8 cellular contexts compared by ENCODE assay signal in genomic region chr14:73786632-73786941, GRCh38.
A peak's percentile ranks its signal among the peaks of the same experiment; 100 is the strongest.
DNase-seq lines count a peak whose midpoint lies in the region; ATAC-seq and TF ChIP-seq lines count a peak whose summit lies in the region.

No MANE protein-coding gene starts in this region.

- H3K9ac ChIP-seq in neural progenitor cell = no peak overlapping the region

- H3K27ac Mint-ChIP-seq in T-helper 17 cell = peak overlapping the region; percentile 95
- peak overlapping the region; percentile 87 for H3K27ac Mint-ChIP-seq in neural progenitor cell

- H3F3A ChIP-seq in neural progenitor cell (ENCODE audit: low read depth) = peaks cover 42% of the 10 kb centered on the region

- peaks cover 56% of the 10 kb centered on the region for H4K20me1 ChIP-seq in neural progenitor cell (ENCODE audit: low read depth)

- H3K9me3 ChIP-seq in T-helper 17 cell (ENCODE audit: control insufficient read depth, low read length, poor library complexity, severe bottlenecking) (no peaks in the 10 kb centered on the region), neural progenitor cell (ENCODE audit: low read depth) (no peaks in the 10 kb centered on the region)

- peaks cover 60% of the 10 kb centered on the region for H3K4me1 Mint-ChIP-seq in T-helper 17 cell
- H3K4me1 Mint-ChIP-seq in neural progenitor cell = peaks cover 73% of the 10 kb centered on the region

- no peaks in the 10 kb centered on the region for H3K36me3 Mint-ChIP-seq in T-helper 17 cell (ENCODE audit: low read depth)
- no peaks in the 10 kb centered on the region for H3K36me3 Mint-ChIP-seq in neural progenitor cell

- no peak overlapping the region for H3K27ac ChIP-seq in neural progenitor cell

- H3K79me2 ChIP-seq in neural progenitor cell (ENCODE audit: low read depth) = no peaks in the 10 kb centered on the region

- no peaks in the 10 kb centered on the region for H3K27me3 Mint-ChIP-seq in T-helper 17 cell
- H3K27me3 Mint-ChIP-seq in neural progenitor cell (ENCODE audit: insufficient read depth, low read depth) = peaks cover 11% of the 10 kb centered on the region

- H2AFZ ChIP-seq in neural progenitor cell (replicated peaks) = peak overlapping the region; percentile 68

- no peak for ATAC-seq in T-helper 17 cell

- TF ChIP-seq CTCF in HFF-Myc (IDR thresholded peaks at IDR 0.05; ENCODE audit: low read depth, low read length, missing control alignments) (no peak), fibroblast of mammary gland (conservative IDR thresholded peaks at IDR 0.05; ENCODE audit: control insufficient read depth, insufficient read depth, low read depth, low read length) (no peak), neural progenitor cell (IDR thresholded peaks at IDR 0.05) (no peak)

- peak overlapping the region; percentile 89 for H3K4me2 ChIP-seq in neural progenitor cell

- H3K4me3 ChIP-seq in HFF-Myc (replicated peaks; ENCODE audit: low read depth, low read length) = peak overlapping the region; percentile 67
- H3K4me3 ChIP-seq in fibroblast of mammary gland (ENCODE audit: control insufficient read depth, low read depth, low read length) = peak overlapping the region; percentile 66
- peak overlapping the region; percentile 61 for H3K4me3 ChIP-seq in neural progenitor cell

- in situ Hi-C loops in G401 (cut with HindIII; ENCODE audit: low sequenced_read_pairs) = no loop called here

- DNase-seq in G401 (ENCODE audit: low spot score) (peak; percentile 32), HFF-Myc (ENCODE audit: extremely low read depth, low read depth) (no peak), T-helper 17 cell (no peak), fibroblast of mammary gland (ENCODE audit: low read depth) (no peak), neural progenitor cell (ENCODE audit: low spot score) (peak; percentile 77), COLO829 (ENCODE audit: low spot score) (no peak), NCI-H345 (lab: John Stamatoyannopoulos, UW) (no peak)
- no peak for DNase-seq in stimulated activated CD4-positive, alpha-beta T cell treated with anti-CD3 and anti-CD28 coated beads, Interleukin-4, amount 100 ng/mL, for 1 hour

- H3K27me3 ChIP-seq in neural progenitor cell = peaks cover 100% of the 10 kb centered on the region

- no peaks in the 10 kb centered on the region for H3K9me3 Mint-ChIP-seq in neural progenitor cell

- no peaks in the 10 kb centered on the region for H3K36me3 ChIP-seq in neural progenitor cell

- H3K4me3 Mint-ChIP-seq in T-helper 17 cell (peak overlapping the region; percentile 92), neural progenitor cell (peak overlapping the region; percentile 94)

- H3K4me1 ChIP-seq in neural progenitor cell = peaks cover 43% of the 10 kb centered on the region

Comparison
In these comparisons a context has a peak if more than half of its experiments do, and no peak if none do; other contexts are left out.
1. DNase-seq: peak in G401 (single experiment) and neural progenitor cell (single experiment); none in HFF-Myc (single experiment), T-helper 17 cell (0 of 3), fibroblast of mammary gland (single experiment), COLO829 (single experiment), NCI-H345 (single experiment) and stimulated activated CD4-positive, alpha-beta T cell treated with anti-CD3 and anti-CD28 coated beads, Interleukin-4, amount 100 ng/mL, for 1 hour (single experiment).
2. Peak in every context shown above with its lines, with median percentiles within 50 percentile points of each other: H3K4me3 ChIP-seq.